ENCODE assay signal across 34 cellular contexts in genomic region chr17:28669918-28670317, GRCh38.
"Had no signal": no experiment of that assay in that cellular context is flagged by ENCODE, and none has a peak within 500 bp of the region (broad histone marks: within the 10 kb centered on the region; RNA-seq: fewer than 3 reads in every experiment).

No MANE protein-coding gene starts in this region.

- H3K27ac ChIP-seq: KMS-11 had no signal

- H3K27me3 ChIP-seq: MG63 had no signal

- H3K9me3 ChIP-seq: MG63 had no signal

- DNase-seq: Karpas-422, Kasumi-1, KG1, MG63, MM.1S, MV-4-11, NCI-H1048, NCI-H1092, NCI-H1092 treated with DMSO at 0.1 percent for 48 hours, NCI-H1105, NCI-H1105 treated with DMSO at 0.1 percent for 48 hours, NCI-H1417, NCI-H1417 treated with DMSO at 0.1 percent for 48 hours, NCI-H1436, NCI-H1436 treated with DMSO at 0.1 percent for 48 hours, NCI-H146, NCI-H1694, NCI-H1694 treated with DMSO at 0.1 percent for 48 hours, NCI-H187, NCI-H187 treated with DMSO at 0.1 percent for 48 hours, NCI-H1930, NCI-H2029, NCI-H2029 treated with DMSO at 0.1 percent for 48 hours, NCI-H2081, NCI-H2081 treated with DMSO at 0.1 percent for 48 hours, NCI-H2107, NCI-H2171, NCI-H2227 treated with DMSO at 0.1 percent for 48 hours, NCI-H226, NCI-H345, NCI-H446, NCI-H446 treated with DMSO at 0.1 percent for 48 hours, NCI-H510A had no signal

- H3K4me3 ChIP-seq: MG63 had no signal

- H3K4me2 ChIP-seq: KMS-11 had no signal

- H3K9ac ChIP-seq: KMS-11 had no signal
